ENCODE assay signal across 32 cellular contexts in the genomic region with DNA sequence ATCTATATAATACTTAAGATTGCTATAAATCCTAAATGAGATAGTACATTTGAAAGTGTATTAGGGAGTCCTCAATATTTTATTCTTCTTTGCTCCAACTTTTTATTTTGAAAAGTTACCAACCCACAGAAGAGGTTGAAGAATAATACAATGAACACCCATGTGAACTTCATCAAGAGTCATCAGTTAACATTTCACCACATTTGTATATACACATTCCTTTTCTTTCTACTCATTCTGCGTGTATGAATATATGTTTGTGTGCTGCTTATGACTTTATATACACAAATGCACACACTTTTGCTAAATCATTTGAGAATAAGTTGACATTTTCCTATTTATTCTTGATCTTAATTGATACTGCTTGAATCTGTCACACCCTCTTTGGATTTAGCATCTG.
DNase-seq lines count a peak whose midpoint lies in the region; ATAC-seq, FAIRE-seq and TF ChIP-seq lines count a peak whose summit lies in the region.
"Had no signal": no experiment of that assay in that cellular context is flagged by ENCODE, and none has a peak within 500 bp of the region (broad histone marks: within the 10 kb centered on the region; RNA-seq: fewer than 3 reads in every experiment).

No MANE protein-coding gene starts in this region.

- H3K4me3 Mint-ChIP-seq in glutamatergic neuron (ENCODE audit: unreplicated experiment), result peak overlapping the region; percentile 66
- no peak overlapping the region for H3K4me3 Mint-ChIP-seq in T-helper 2 cell treated with Interferon-gamma antibody and Interleukin-4, amounts not matched to agents 5 μg/mL and 100 μg/mL, for 36 hours
- H3K4me3 Mint-ChIP-seq: activated naive CD8-positive, alpha-beta T cell treated with anti-CD3 and anti-CD28 coated beads, Interleukin-2, amount 10 ng/mL, durations not matched to agents 7 days and 5 days; CD4-positive, alpha-beta T cell; central memory CD8-positive, alpha-beta T cell; H9; naive thymus-derived CD4-positive, alpha-beta T cell had no signal

- DNase-seq in ELR (ENCODE audit: low read depth), result peak; percentile 70
- peak; percentile 48 for DNase-seq in choroid plexus epithelial cell (ENCODE audit: low read depth)
- DNase-seq in glutamatergic neuron, result no peak
- no peak for DNase-seq in smooth muscle cell (lab: John Stamatoyannopoulos, UW; ENCODE audit: unreplicated experiment)
- no peak for DNase-seq in Right ventricle myocardium inferior (ENCODE audit: missing footprints)
- DNase-seq in brain microvascular endothelial cell, result no peak
- no peak for DNase-seq in T-helper 2 cell treated with Interferon-gamma antibody and Interleukin-4, amounts not matched to agents 5 μg/mL and 100 μg/mL, for 36 hours (ENCODE audit: low spot score)
- no peak for DNase-seq in GM19239 (ENCODE audit: insufficient read length, low spot score)
- DNase-seq: activated CD4-positive, CD25-positive, alpha-beta regulatory T cell; activated gamma-delta T cell treated with Interleukin-2 at 50 U/mL for 16 hours; activated naive CD8-positive, alpha-beta T cell treated with anti-CD3 and anti-CD28 coated beads, Interleukin-2, amount 10 ng/mL, durations not matched to agents 7 days and 5 days; activated T-cell treated with anti-CD3 and anti-CD28 coated beads, Interleukin-2, amount 50 U/mL, for 48 hours; CD4-positive, alpha-beta T cell; dermis blood vessel endothelial cell; H9; Kasumi-1; left ventricle myocardium superior; naive thymus-derived CD4-positive, alpha-beta T cell; NCI-H1417 treated with DMSO at 0.1 percent for 48 hours; NCI-H2081; NCI-H526; NK-92 treated with Interleukin-12 subunit alpha and Interleukin-12 subunit beta, amount 100 ng/mL, for 24 hours; PC-3; SK-N-SH; stimulated activated CD4-positive, alpha-beta T cell treated with anti-CD3 and anti-CD28 coated beads, Interleukin-15, amount 100 ng/mL, for 24 hours; stimulated activated CD4-positive, alpha-beta T cell treated with anti-CD3 and anti-CD28 coated beads, Interleukin-4, amount 100 ng/mL, for 4 hours; transverse colon had no signal

- H3K27me3 Mint-ChIP-seq in glutamatergic neuron (ENCODE audit: unreplicated experiment), result no peaks in the 10 kb centered on the region
- H3K27me3 Mint-ChIP-seq in T-helper 2 cell treated with Interferon-gamma antibody and Interleukin-4, amounts not matched to agents 5 μg/mL and 100 μg/mL, for 36 hours (ENCODE audit: low read depth), result no peaks in the 10 kb centered on the region
- H3K27me3 Mint-ChIP-seq: activated naive CD8-positive, alpha-beta T cell treated with anti-CD3 and anti-CD28 coated beads, Interleukin-2, amount 10 ng/mL, durations not matched to agents 7 days and 5 days; CD4-positive, alpha-beta T cell; central memory CD8-positive, alpha-beta T cell; naive thymus-derived CD4-positive, alpha-beta T cell had no signal

- H3K27ac ChIP-seq in smooth muscle cell (ENCODE audit: low read depth) (peak overlapping the region; percentile 34), brain microvascular endothelial cell (no peak overlapping the region)
- H3K27ac ChIP-seq: neutrophil, transverse colon had no signal

- H3K4me3 ChIP-seq in choroid plexus epithelial cell (ENCODE audit: low read depth, low read length) (no peak overlapping the region), smooth muscle cell (no peak overlapping the region), brain microvascular endothelial cell (ENCODE audit: low read depth, low read length) (no peak overlapping the region)
- H3K4me3 ChIP-seq: transverse colon had no signal

- H3F3A ChIP-seq in smooth muscle cell (ENCODE audit: low read depth), result no peaks in the 10 kb centered on the region

- H3K4me2 ChIP-seq in smooth muscle cell, result no peak overlapping the region
- H3K4me2 ChIP-seq: SK-N-SH had no signal

- no peak for FAIRE-seq in GM19239 (lab: Jason Lieb, UNC)
- FAIRE-seq: GM18507, keratinocyte had no signal

- no peaks in the 10 kb centered on the region for H3K4me1 ChIP-seq in smooth muscle cell (ENCODE audit: low read depth)

- peaks cover 7% of the 10 kb centered on the region for H3K9me3 Mint-ChIP-seq in glutamatergic neuron (ENCODE audit: unreplicated experiment)
- no peaks in the 10 kb centered on the region for H3K9me3 Mint-ChIP-seq in T-helper 2 cell treated with Interferon-gamma antibody and Interleukin-4, amounts not matched to agents 5 μg/mL and 100 μg/mL, for 36 hours
- H3K9me3 Mint-ChIP-seq: CD4-positive, alpha-beta T cell; H9 had no signal

- intact Hi-C loops in Right ventricle myocardium inferior (cut with DNase I), result no loop called here

- H3K27ac Mint-ChIP-seq in glutamatergic neuron (ENCODE audit: unreplicated experiment), result peak overlapping the region; percentile 84
- H3K27ac Mint-ChIP-seq in T-helper 2 cell treated with Interferon-gamma antibody and Interleukin-4, amounts not matched to agents 5 μg/mL and 100 μg/mL, for 36 hours, result no peak overlapping the region
- H3K27ac Mint-ChIP-seq: activated naive CD8-positive, alpha-beta T cell treated with anti-CD3 and anti-CD28 coated beads, Interleukin-2, amount 10 ng/mL, durations not matched to agents 7 days and 5 days; CD4-positive, alpha-beta T cell; H9; naive thymus-derived CD4-positive, alpha-beta T cell had no signal

- in situ Hi-C loops in brain microvascular endothelial cell (cut with HindIII; ENCODE audit: low pct_ligation_motif_present, low sequenced_read_pairs), result no loop called here

- no peak for TF ChIP-seq CTCF in choroid plexus epithelial cell (conservative IDR thresholded peaks at IDR 0.05; ENCODE audit: low read depth, low read length)
- no peak for TF ChIP-seq CTCF in glutamatergic neuron (IDR thresholded peaks at IDR 0.05; ENCODE audit: partially characterized antibody, unreplicated experiment)
- TF ChIP-seq CTCF in smooth muscle cell (IDR thresholded peaks at IDR 0.05; ENCODE audit: borderline replicate concordance, insufficient read depth, poor library complexity, severe bottlenecking), result no peak
- no peak for TF ChIP-seq CTCF in brain microvascular endothelial cell (IDR thresholded peaks at IDR 0.05; ENCODE audit: low read depth, low read length, missing control alignments)

- no peaks in the 10 kb centered on the region for H4K20me1 ChIP-seq in smooth muscle cell (ENCODE audit: low read depth)

- H3K36me3 Mint-ChIP-seq in glutamatergic neuron (ENCODE audit: unreplicated experiment), result no peaks in the 10 kb centered on the region
- H3K36me3 Mint-ChIP-seq in T-helper 2 cell treated with Interferon-gamma antibody and Interleukin-4, amounts not matched to agents 5 μg/mL and 100 μg/mL, for 36 hours (ENCODE audit: low read depth), result peaks cover 13% of the 10 kb centered on the region

- H3K9me3 ChIP-seq in smooth muscle cell (replicated peaks; ENCODE audit: low read depth), result no peaks in the 10 kb centered on the region
- H3K9me3 ChIP-seq: neutrophil, SK-N-SH, transverse colon had no signal

- no peaks in the 10 kb centered on the region for H3K79me2 ChIP-seq in smooth muscle cell (ENCODE audit: low read depth)

- no peak for ATAC-seq in Right ventricle myocardium inferior
- ATAC-seq: esophagus mucosa; left ventricle myocardium superior; naive thymus-derived CD4-positive, alpha-beta T cell; PC-3 had no signal

- H3K27me3 ChIP-seq in smooth muscle cell (ENCODE audit: low read depth), result no peaks in the 10 kb centered on the region
- no peaks in the 10 kb centered on the region for H3K27me3 ChIP-seq in brain microvascular endothelial cell (replicated peaks)
- H3K27me3 ChIP-seq: neutrophil, transverse colon had no signal

- WGBS in smooth muscle cell (ENCODE audit: low lambda C conversion rate), result 88% methylated on average over 1 of the region's 1 CpG

- peaks cover 5% of the 10 kb centered on the region for H3K36me3 ChIP-seq in smooth muscle cell (ENCODE audit: low read depth)
- H3K36me3 ChIP-seq in brain microvascular endothelial cell (replicated peaks), result no peaks in the 10 kb centered on the region
- H3K36me3 ChIP-seq: neutrophil had no signal

- no peak overlapping the region for H3K9ac ChIP-seq in smooth muscle cell (ENCODE audit: low read depth)
- H3K9ac ChIP-seq: SK-N-SH had no signal

- no peak overlapping the region for H2AFZ ChIP-seq in smooth muscle cell (ENCODE audit: low read depth)

- peaks cover 43% of the 10 kb centered on the region for H3K4me1 Mint-ChIP-seq in glutamatergic neuron (ENCODE audit: low read depth, unreplicated experiment)
- no peaks in the 10 kb centered on the region for H3K4me1 Mint-ChIP-seq in T-helper 2 cell treated with Interferon-gamma antibody and Interleukin-4, amounts not matched to agents 5 μg/mL and 100 μg/mL, for 36 hours (ENCODE audit: low read depth)
- H3K4me1 Mint-ChIP-seq: activated naive CD8-positive, alpha-beta T cell treated with anti-CD3 and anti-CD28 coated beads, Interleukin-2, amount 10 ng/mL, durations not matched to agents 7 days and 5 days; central memory CD8-positive, alpha-beta T cell had no signal

Comparison
In these comparisons a context has a peak if more than half of its experiments do, and no peak if none do; other contexts are left out.
1. DNase-seq: peak in ELR (single experiment) and choroid plexus epithelial cell (single experiment); none in glutamatergic neuron (single experiment), smooth muscle cell (single experiment), Right ventricle myocardium inferior (single experiment), brain microvascular endothelial cell (single experiment), T-helper 2 cell treated with Interferon-gamma antibody and Interleukin-4, amounts not matched to agents 5 μg/mL and 100 μg/mL, for 36 hours (single experiment) and GM19239 (single experiment).